ENCODE assay signal across 23 cellular contexts in the genomic region with DNA sequence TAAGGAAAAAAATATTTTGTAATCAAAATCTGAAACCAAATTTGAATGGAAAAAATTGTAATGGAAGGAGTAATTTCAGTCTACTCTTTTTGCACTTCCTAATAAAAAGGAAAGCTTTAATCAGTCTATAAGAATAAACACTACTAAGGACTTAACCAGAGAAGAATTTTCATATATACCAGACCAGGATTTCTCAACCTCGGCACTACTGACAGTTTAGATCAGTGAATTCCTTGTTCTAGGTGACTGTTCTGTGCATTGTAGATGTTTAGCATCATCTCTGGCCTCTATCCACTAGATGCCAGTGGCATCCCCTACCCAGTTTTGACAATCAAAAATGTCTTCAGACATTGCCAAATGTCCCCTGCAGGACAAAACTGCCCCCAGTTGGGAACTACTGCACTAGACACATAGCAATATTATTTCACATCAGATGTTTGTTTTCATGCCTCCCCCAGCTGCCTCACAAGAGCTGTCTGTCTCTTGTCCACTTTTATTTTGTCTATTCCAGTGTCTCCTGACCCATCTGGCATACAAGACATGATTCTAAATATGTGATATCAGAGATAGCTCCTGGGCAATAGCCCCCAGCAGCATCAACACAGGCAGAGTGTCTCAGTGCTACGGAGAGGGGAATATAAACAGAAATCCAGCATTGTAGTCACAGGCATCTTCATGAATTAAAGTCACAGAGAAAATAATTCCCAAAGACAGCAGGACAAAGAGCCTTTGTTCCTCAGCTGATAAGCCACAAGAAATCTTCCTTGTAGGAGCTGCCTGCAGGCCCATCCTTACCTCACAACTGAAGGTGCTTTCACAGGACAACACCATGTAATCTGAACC. TPM values are rescaled to one million over a fixed set of nuclear protein-coding genes. Genes with fewer than 3 reads are reported as not detected.
DNase-seq lines count a peak whose midpoint lies in the region; ATAC-seq and TF ChIP-seq lines count a peak whose summit lies in the region.
"Had no signal": no experiment of that assay in that cellular context is flagged by ENCODE, and none has a peak within 500 bp of the region (broad histone marks: within the 10 kb centered on the region; RNA-seq: fewer than 3 reads in every experiment).

No MANE protein-coding gene starts in this region.

- no peak overlapping the region for H2AK5ac ChIP-seq in mesendoderm (ENCODE audit: low read length)

- H3K4me3 ChIP-seq in mesendoderm (ENCODE audit: low read length) (no peak overlapping the region), smooth muscle cell (no peak overlapping the region)
- H3K4me3 ChIP-seq: ascending aorta, GM12878, left ventricle myocardium inferior, Peyer's patch, prostate gland, upper lobe of right lung had no signal

- no peak overlapping the region for H2BK5ac ChIP-seq in mesendoderm (ENCODE audit: low read length)

- no peak overlapping the region for H2AFZ ChIP-seq in smooth muscle cell (ENCODE audit: low read depth)

- H3K9ac ChIP-seq in mesendoderm (ENCODE audit: low read length) (no peak overlapping the region), smooth muscle cell (ENCODE audit: low read depth) (no peak overlapping the region)

- H4K5ac ChIP-seq in mesendoderm (ENCODE audit: low read length): no peak overlapping the region

- H3K79me2 ChIP-seq in mesendoderm (ENCODE audit: control insufficient read depth, insufficient read depth, low read length) (no peaks in the 10 kb centered on the region), smooth muscle cell (ENCODE audit: low read depth) (peaks cover 55% of the 10 kb centered on the region)

- peaks cover 19% of the 10 kb centered on the region for H3K4me1 Mint-ChIP-seq in endothelial cell (ENCODE audit: unreplicated experiment)

- no CpG with 5 or more reads among the region's 2 CpGs for WGBS in mesendoderm (ENCODE audit: extremely low coverage, insufficient coverage, low lambda C conversion rate)
- 91% methylated on average over 2 of the region's 2 CpGs for WGBS in smooth muscle cell (ENCODE audit: low lambda C conversion rate)

- no peak overlapping the region for H2BK15ac ChIP-seq in mesendoderm (replicated peaks; ENCODE audit: low read depth)

- no peaks in the 10 kb centered on the region for H3K9me3 ChIP-seq in smooth muscle cell (replicated peaks; ENCODE audit: low read depth)
- H3K9me3 ChIP-seq: ascending aorta, Peyer's patch, prostate gland had no signal

- no peaks in the 10 kb centered on the region for H3K79me1 ChIP-seq in mesendoderm (ENCODE audit: low read length)

- no peak overlapping the region for H3K56ac ChIP-seq in mesendoderm (ENCODE audit: low read length)

- H3K36me3 Mint-ChIP-seq in endothelial cell (ENCODE audit: low read depth, unreplicated experiment): peaks cover 18% of the 10 kb centered on the region

- TF ChIP-seq CTCF in endothelial cell (IDR thresholded peaks at IDR 0.05; ENCODE audit: unreplicated experiment) (no peak), smooth muscle cell (IDR thresholded peaks at IDR 0.05; ENCODE audit: borderline replicate concordance, insufficient read depth, poor library complexity, severe bottlenecking) (no peak)

- no peak overlapping the region for H3K4me3 Mint-ChIP-seq in endothelial cell (ENCODE audit: unreplicated experiment)
- H3K4me3 Mint-ChIP-seq: activated naive CD8-positive, alpha-beta T cell had no signal

- H3K27me3 Mint-ChIP-seq in endothelial cell (ENCODE audit: unreplicated experiment): peaks cover 3% of the 10 kb centered on the region
- H3K27me3 Mint-ChIP-seq: activated naive CD8-positive, alpha-beta T cell had no signal

- DNase-seq in endothelial cell (ENCODE audit: low spot score) (no peak), mesendoderm (peak; percentile 22), cerebellum (ENCODE audit: low spot score) (no peak), smooth muscle cell (lab: John Stamatoyannopoulos, UW; ENCODE audit: unreplicated experiment) (no peak)
- DNase-seq: activated CD4-positive, alpha-beta T cell treated with anti-CD3 and anti-CD28 coated beads for 48 hours; COR-L47; HCEC 1CT; Karpas-422; left ventricle myocardium inferior; NCI-H1436; Peyer's patch; SHP77 treated with DMSO at 0.1 percent for 48 hours; stimulated activated CD4-positive, alpha-beta T cell treated with anti-CD3 and anti-CD28 coated beads, Interleukin-4, amount 100 ng/mL, for 4 hours; upper lobe of right lung had no signal

- no peak overlapping the region for H4K8ac ChIP-seq in mesendoderm (ENCODE audit: low read depth, low read length)

- peaks cover 92% of the 10 kb centered on the region for H4K20me1 ChIP-seq in smooth muscle cell (ENCODE audit: low read depth)

- H3K27ac Mint-ChIP-seq in endothelial cell (ENCODE audit: unreplicated experiment): peak overlapping the region; percentile 55
- H3K27ac Mint-ChIP-seq: activated naive CD8-positive, alpha-beta T cell had no signal

- ATAC-seq in GM19324 (IDR thresholded peaks at IDR 0.05; ENCODE audit: low FRiP score, unreplicated experiment): no peak
- ATAC-seq: GM12878, HepG2, upper lobe of right lung had no signal

- H3K4me1 ChIP-seq in mesendoderm (ENCODE audit: control insufficient read depth, low read depth, low read length) (no peaks in the 10 kb centered on the region), smooth muscle cell (ENCODE audit: low read depth) (peaks cover 11% of the 10 kb centered on the region)
- H3K4me1 ChIP-seq: ascending aorta, Peyer's patch, prostate gland had no signal

- no peak overlapping the region for H2BK120ac ChIP-seq in mesendoderm (ENCODE audit: low read depth, low read length)

- no peak overlapping the region for H3K23ac ChIP-seq in mesendoderm (ENCODE audit: low read length)

- H3K9me3 Mint-ChIP-seq in endothelial cell (ENCODE audit: unreplicated experiment): no peaks in the 10 kb centered on the region

- H3K27ac ChIP-seq in angular gyrus (ENCODE audit: low read depth, low read length): peak overlapping the region; percentile 69
- no peak overlapping the region for H3K27ac ChIP-seq in mesendoderm (ENCODE audit: low read depth, low read length)
- H3K27ac ChIP-seq in temporal lobe (ENCODE audit: low read depth, low read length): peak overlapping the region; percentile 92
- no peak overlapping the region for H3K27ac ChIP-seq in smooth muscle cell (ENCODE audit: low read depth)
- H3K27ac ChIP-seq: ascending aorta, left ventricle myocardium inferior, Peyer's patch, prostate gland, upper lobe of right lung, VCaP had no signal

- H3K18ac ChIP-seq in mesendoderm (ENCODE audit: low read length): no peak overlapping the region

- H3K27me3 ChIP-seq in mesendoderm (ENCODE audit: insufficient read depth, low read length, poor library complexity) (no peaks in the 10 kb centered on the region), smooth muscle cell (ENCODE audit: low read depth) (no peaks in the 10 kb centered on the region)
- H3K27me3 ChIP-seq: ascending aorta, Peyer's patch, upper lobe of right lung had no signal

- no peaks in the 10 kb centered on the region for H3K36me3 ChIP-seq in mesendoderm (ENCODE audit: control insufficient read depth, insufficient read depth, low read length)
- peaks cover 11% of the 10 kb centered on the region for H3K36me3 ChIP-seq in smooth muscle cell (ENCODE audit: low read depth)
- H3K36me3 ChIP-seq: prostate gland had no signal

- H3K4ac ChIP-seq in mesendoderm (ENCODE audit: low read depth, low read length): no peak overlapping the region

- no peak overlapping the region for H3K4me2 ChIP-seq in mesendoderm (ENCODE audit: low read length)
- no peak overlapping the region for H3K4me2 ChIP-seq in smooth muscle cell

- H3F3A ChIP-seq in smooth muscle cell (ENCODE audit: low read depth): no peaks in the 10 kb centered on the region

RNA-seq across cellular contexts. Expression of a gene that starts 27.0 kb away (rescaled TPM):
- total RNA-seq in endothelial cell (ENCODE audit: unreplicated experiment) (18.8 TPM), temporal lobe (36.9 TPM), cerebellum (41.5 TPM), smooth muscle cell (17.1 and 19.6 TPM in 2 replicates)
- 2.3 TPM for polyA plus RNA-seq in mesendoderm (2013, experiment 1 of 2)
- 2.2 TPM for polyA plus RNA-seq in mesendoderm (2013, experiment 2 of 2)
- polyA plus RNA-seq in smooth muscle cell: 8.1 and 8.8 TPM in 2 replicates

Comparison
In these comparisons a context has a peak if more than half of its experiments do, and no peak if none do; other contexts are left out.
1. H3K27ac ChIP-seq: peak in angular gyrus (single experiment) and temporal lobe (single experiment); none in mesendoderm (single experiment) and smooth muscle cell (single experiment).